26 cellular contexts compared by ENCODE assay signal in genomic region chr2:26580151-26580550, GRCh38.
"Had no signal": no experiment of that assay in that cellular context is flagged by ENCODE, and none has a peak within 500 bp of the region (broad histone marks: within the 10 kb centered on the region; RNA-seq: fewer than 3 reads in every experiment).

No MANE protein-coding gene starts in this region.

- H3K36me3 Mint-ChIP-seq: activated naive CD8-positive, alpha-beta T cell; natural killer cell; stimulated activated effector memory CD8-positive, alpha-beta T cell treated with anti-CD3 and anti-CD28 coated beads, Interleukin-12 subunit alpha, Interleukin-12 subunit beta, amount 100 ng/mL, for 72 hours had no signal

- H3K4me1 Mint-ChIP-seq: natural killer cell; stimulated activated naive CD8-positive, alpha-beta T cell treated with anti-CD3 and anti-CD28 coated beads, Interleukin-15, amount 100 ng/mL, for 72 hours had no signal

- H3K27ac ChIP-seq: adrenal gland, ascending aorta, brain microvascular endothelial cell, gastroesophageal sphincter, heart left ventricle, ovary, psoas muscle, right atrium auricular region, skin epidermis, tibial artery, uterus had no signal

- H3K4me3 ChIP-seq: adrenal gland, ascending aorta, gastroesophageal sphincter, heart left ventricle, ovary, psoas muscle, right atrium auricular region, skin epidermis, tibial artery, uterus had no signal

- H3K27ac Mint-ChIP-seq: activated CD4-positive, alpha-beta T cell treated with anti-CD3 and anti-CD28 coated beads, Interleukin-2, amount 10 ng/mL, durations not matched to agents 7 days and 5 days; activated naive CD8-positive, alpha-beta T cell; effector memory CD8-positive, alpha-beta T cell; natural killer cell; stimulated activated effector memory CD8-positive, alpha-beta T cell treated with anti-CD3 and anti-CD28 coated beads, Interleukin-12 subunit alpha, Interleukin-12 subunit beta, amount 100 ng/mL, for 72 hours; stimulated activated naive CD8-positive, alpha-beta T cell treated with anti-CD3 and anti-CD28 coated beads, Interleukin-15, amount 100 ng/mL, for 72 hours; T-helper 17 cell had no signal

- H3K9me3 Mint-ChIP-seq: activated CD4-positive, alpha-beta T cell treated with anti-CD3 and anti-CD28 coated beads, Interleukin-2, amount 10 ng/mL, durations not matched to agents 7 days and 5 days; effector memory CD8-positive, alpha-beta T cell; natural killer cell; stimulated activated effector memory CD8-positive, alpha-beta T cell treated with anti-CD3 and anti-CD28 coated beads, Interleukin-12 subunit alpha, Interleukin-12 subunit beta, amount 100 ng/mL, for 72 hours; stimulated activated naive CD8-positive, alpha-beta T cell treated with anti-CD3 and anti-CD28 coated beads, Interleukin-15, amount 100 ng/mL, for 72 hours had no signal

- DNase-seq: activated CD4-positive, alpha-beta T cell treated with anti-CD3 and anti-CD28 coated beads, Interleukin-2, amount 10 ng/mL, durations not matched to agents 7 days and 5 days; activated gamma-delta T cell treated with Interleukin-2 at 50 U/mL for 16 hours; adrenal gland; brain microvascular endothelial cell; central memory CD4-positive, alpha-beta T cell; effector memory CD8-positive, alpha-beta T cell; heart left ventricle; left ventricle myocardium superior; mammary epithelial cell; midbrain; natural killer cell; psoas muscle; stimulated activated CD4-positive, alpha-beta T cell treated with anti-CD3 and anti-CD28 coated beads, Interleukin-2, amount 100 ng/mL, for 24 hours; stimulated activated naive CD8-positive, alpha-beta T cell treated with anti-CD3 and anti-CD28 coated beads, Interleukin-15, amount 100 ng/mL, for 72 hours; SW 1271; T-helper 17 cell; uterus had no signal

- ATAC-seq: effector memory CD8-positive, alpha-beta T cell; gastroesophageal sphincter; heart left ventricle; left ventricle myocardium superior; natural killer cell; psoas muscle; stimulated activated effector memory CD8-positive, alpha-beta T cell treated with anti-CD3 and anti-CD28 coated beads, Interleukin-12 subunit alpha, Interleukin-12 subunit beta, amount 100 ng/mL, for 72 hours; stimulated activated naive CD8-positive, alpha-beta T cell treated with anti-CD3 and anti-CD28 coated beads, Interleukin-15, amount 100 ng/mL, for 72 hours; T-helper 17 cell had no signal

- H3K4me3 Mint-ChIP-seq: activated CD4-positive, alpha-beta T cell treated with anti-CD3 and anti-CD28 coated beads, Interleukin-2, amount 10 ng/mL, durations not matched to agents 7 days and 5 days; activated naive CD8-positive, alpha-beta T cell; effector memory CD8-positive, alpha-beta T cell; natural killer cell; stimulated activated effector memory CD8-positive, alpha-beta T cell treated with anti-CD3 and anti-CD28 coated beads, Interleukin-12 subunit alpha, Interleukin-12 subunit beta, amount 100 ng/mL, for 72 hours; stimulated activated naive CD8-positive, alpha-beta T cell treated with anti-CD3 and anti-CD28 coated beads, Interleukin-15, amount 100 ng/mL, for 72 hours; T-helper 17 cell had no signal

- FAIRE-seq: islet of Langerhans had no signal
